Comparison of ENCODE assay signal across 8 cellular contexts in genomic region chr10:30348378-30348776, GRCh38. TPM values are rescaled to one million over a fixed set of nuclear protein-coding genes. Genes with fewer than 3 reads are reported as not detected.
DNase-seq lines count a peak whose midpoint lies in the region; ATAC-seq and TF ChIP-seq lines count a peak whose summit lies in the region.

No MANE protein-coding gene starts in this region.

- TF ChIP-seq POLR2A in gastrocnemius medialis (IDR thresholded peaks at IDR 0.05): no peak

- CTCF ChIA-PET in Panc1 (lab: Charles Lee): interaction anchor here (0.6 kb wide), 1 partner anchor 10 kb away, joined by 3 read pairs; no protein-coding TSS in a partner anchor
- CTCF ChIA-PET in GM10248 (lab: Yijun Ruan, JAX): interaction anchor here (1.3 to 5.7 kb wide), 6 partner anchors 11 to 243 kb away, joined by 3 to 64 read pairs (median 6); no protein-coding TSS in a partner anchor

- H3K9me3 ChIP-seq in right atrium auricular region (no peaks in the 10 kb centered on the region), Panc1 (ENCODE audit: control insufficient read depth, insufficient read depth, low read depth, low read length) (no peaks in the 10 kb centered on the region), gastrocnemius medialis (no peaks in the 10 kb centered on the region)

- no peaks in the 10 kb centered on the region for H3K27me3 ChIP-seq in right atrium auricular region
- H3K27me3 ChIP-seq in Panc1 (ENCODE audit: control insufficient read depth, insufficient read depth, low read length): no peaks in the 10 kb centered on the region
- no peaks in the 10 kb centered on the region for H3K27me3 ChIP-seq in gastrocnemius medialis

- ATAC-seq in left ventricle myocardium superior (no peak), Panc1 (no peak), gastrocnemius medialis (peak in 1 of 2 donors; percentile 14)

- no peaks in the 10 kb centered on the region for H3K36me3 ChIP-seq in right atrium auricular region
- H3K36me3 ChIP-seq in Panc1 (ENCODE audit: control insufficient read depth, insufficient read depth, low read length): peaks cover 7% of the 10 kb centered on the region; the same call in 1 of the 2 replicates
- H3K36me3 ChIP-seq in gastrocnemius medialis: no peaks in the 10 kb centered on the region

- TF ChIP-seq CTCF in right atrium auricular region (IDR thresholded peaks at IDR 0.05): no peak
- TF ChIP-seq CTCF in Panc1 (IDR thresholded peaks at IDR 0.05): no peak
- TF ChIP-seq CTCF in fibroblast of mammary gland (conservative IDR thresholded peaks at IDR 0.05; ENCODE audit: control insufficient read depth, insufficient read depth, low read depth, low read length): no peak
- TF ChIP-seq CTCF in gastrocnemius medialis (IDR thresholded peaks at IDR 0.05 in 4 of 5, conservative IDR thresholded peaks at IDR 0.05 in 1 of 5): no peak
- TF ChIP-seq CTCF in GM10248 (IDR thresholded peaks at IDR 0.05; ENCODE audit: control extremely low read depth, extremely low read depth, low read depth, missing control alignments): no peak

- H3K4me3 ChIP-seq in right atrium auricular region (peak overlapping the region; percentile 73 to 82), Panc1 (ENCODE audit: low read depth in 2 of 2, low read length in 2 of 2) (peak overlapping the region; percentile 90 to 92), fibroblast of mammary gland (ENCODE audit: control insufficient read depth, low read depth, low read length) (peak overlapping the region; percentile 98), gastrocnemius medialis (peak overlapping the region; percentile 69 to 86 (median 79))

- no TSS peak for BruUV-seq in Panc1 (replicated peaks; lab: Mats Ljungman, UMichigan)

- H3K27ac ChIP-seq in right atrium auricular region: peak overlapping the region; percentile 84 to 89
- peak overlapping the region; percentile 92 for H3K27ac ChIP-seq in Panc1 (ENCODE audit: low read length)
- peak overlapping the region; percentile 86 to 95 (median 92) for H3K27ac ChIP-seq in gastrocnemius medialis

- intact Hi-C loops in left ventricle myocardium superior (cut with micrococcal nuclease) (no loop called here), Panc1 (cut with micrococcal nuclease; ENCODE audit: unreplicated experiment) (no loop called here), gastrocnemius medialis (cut with DNase I; ENCODE audit: low total_unique reads) (loop anchor here (5.0 kb wide), 2 partner anchors 89 to 351 kb away; no protein-coding TSS in a partner anchor)

- POLR2A ChIA-PET in Panc1 (lab: Charles Lee): no interaction called here
- POLR2A ChIA-PET in GM10248 (lab: Yijun Ruan, JAX): interaction anchor here (0.7 kb wide), 1 partner anchor 40 kb away, joined by 3 read pairs; no protein-coding TSS in a partner anchor

- in situ Hi-C loops in Panc1 (cut with HindIII; ENCODE audit: low pct_unique_long_range_greater_than_20kb, low sequenced_read_pairs): no loop called here
- in situ Hi-C loops in gastrocnemius medialis (cut with MboI; ENCODE audit: low sequenced_read_pairs in 4 of 4): no loop called here

- H3K4me1 ChIP-seq in right atrium auricular region (peaks cover 0 to 26% of the 10 kb centered on the region in 2 donors), Panc1 (ENCODE audit: control insufficient read depth, insufficient read depth, low read length) (peaks cover 4% of the 10 kb centered on the region), gastrocnemius medialis (peaks cover 32 to 38% of the 10 kb centered on the region in 2 donors)

- DNase-seq in right atrium auricular region (ENCODE audit: low spot score) (no peak), left ventricle myocardium superior (no peak), Panc1 (ENCODE audit: low read depth, low spot score) (no peak), fibroblast of mammary gland (ENCODE audit: low read depth) (no peak), gastrocnemius medialis (no peak), hypothalamus (lab: John Stamatoyannopoulos, UW) (no peak), GM10248 (ENCODE audit: extremely low spot score) (no peak), COR-L47 (lab: John Stamatoyannopoulos, UW) (no peak)

RNA-seq across cellular contexts. Expression of gene MTPAP, which starts 0.7 kb away (rescaled TPM):
- total RNA-seq in right atrium auricular region (10 to 100 TPM; 14.9 to 18.8 TPM), left ventricle myocardium superior (24.0 TPM), Panc1 (2021; ENCODE audit: unreplicated experiment) (18.0 TPM), gastrocnemius medialis (10 to 100 TPM; 12.4 to 15.9 (median 14.9) TPM)
- 7.2 TPM for polyA plus RNA-seq in Panc1 (2012; ENCODE audit: insufficient read length)
